ENCODE assay signal across 8 cellular contexts in the genomic region with DNA sequence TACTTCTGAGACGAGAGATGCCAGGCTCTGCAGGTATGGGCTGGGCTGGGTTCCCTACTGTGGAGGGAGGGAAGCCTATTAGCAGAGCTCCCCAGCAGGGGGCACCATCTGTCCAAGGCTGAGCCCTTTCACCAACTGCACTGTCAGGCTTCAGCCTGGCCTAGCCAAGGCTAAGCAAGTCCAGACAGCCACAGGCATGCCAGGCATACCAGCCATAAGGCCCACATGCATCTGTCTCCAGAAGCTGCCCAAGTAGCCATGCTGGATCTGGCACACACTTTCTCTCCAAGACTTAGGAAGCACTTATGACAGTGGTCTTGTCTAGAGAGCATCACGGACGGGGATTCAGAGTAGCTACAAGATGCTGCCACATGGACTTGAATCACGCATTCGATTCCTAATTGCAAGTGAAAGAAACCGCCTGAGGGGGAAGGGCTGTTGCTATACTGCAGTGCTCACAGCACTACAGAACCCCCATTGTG. TPM values are rescaled to one million over a fixed set of nuclear protein-coding genes. Genes with fewer than 3 reads are reported as not detected.
DNase-seq lines count a peak whose midpoint lies in the region; ATAC-seq, FAIRE-seq and TF ChIP-seq lines count a peak whose summit lies in the region.

No MANE protein-coding gene starts in this region.

- H3K4ac ChIP-seq in mesendoderm (ENCODE audit: low read depth, low read length), result no peak overlapping the region

- H3K23ac ChIP-seq in mesendoderm (ENCODE audit: low read length), result no peak overlapping the region

- no peaks in the 10 kb centered on the region for H3K27me3 ChIP-seq in mesendoderm (ENCODE audit: insufficient read depth, low read length, poor library complexity)

- no peak overlapping the region for H2BK15ac ChIP-seq in mesendoderm (replicated peaks; ENCODE audit: low read depth)

- WGBS in mesendoderm (ENCODE audit: extremely low coverage, insufficient coverage, low lambda C conversion rate), result no CpG with 5 or more reads among the region's 6 CpGs

- CTCF ChIA-PET in activated CD8-positive, alpha-beta T cell treated with anti-CD3 and anti-CD28 coated beads for 36 hours (lab: Charles Lee), result interaction anchor here (0.9 to 6.0 kb wide), 25 partner anchors 9 to 513 kb away, joined by 3 to 56 read pairs (median 5); a partner anchor contains a TSS

- peak overlapping the region; percentile 5 for H3K27ac Mint-ChIP-seq in activated CD8-positive, alpha-beta T cell treated with anti-CD3 and anti-CD28 coated beads for 36 hours
- H3K27ac Mint-ChIP-seq in effector memory CD8-positive, alpha-beta T cell, result peak overlapping the region; percentile 38 to 67

- H3K4me3 Mint-ChIP-seq in activated CD8-positive, alpha-beta T cell treated with anti-CD3 and anti-CD28 coated beads for 36 hours, result no peak overlapping the region
- no peak overlapping the region for H3K4me3 Mint-ChIP-seq in effector memory CD8-positive, alpha-beta T cell

- DNase-seq in ACHN, result peak; percentile 84
- peak; percentile 58 for DNase-seq in GM18507 (ENCODE audit: extremely low spot score, insufficient read length, low read depth)
- peak; percentile 64 for DNase-seq in NCI-H526 treated with DMSO at 0.1 percent for 48 hours (lab: John Stamatoyannopoulos, UW)
- DNase-seq in activated CD8-positive, alpha-beta T cell treated with anti-CD3 and anti-CD28 coated beads for 36 hours, result peak; percentile 86
- peak; percentile 79 to 82 (median 82) for DNase-seq in effector memory CD8-positive, alpha-beta T cell
- peak; percentile 89 for DNase-seq in mesendoderm
- DNase-seq in stimulated activated CD8-positive, alpha-beta memory T cell treated with anti-CD3 and anti-CD28 coated beads, Interleukin-4, amount 100 ng/mL, for 1 hour (ENCODE audit: low read depth in 2 of 2, low spot score in 1 of 2), result peak; percentile 40 to 61

- no peaks in the 10 kb centered on the region for H3K79me2 ChIP-seq in mesendoderm (ENCODE audit: control insufficient read depth, insufficient read depth, low read length)

- no peak overlapping the region for H4K5ac ChIP-seq in mesendoderm (ENCODE audit: low read length)

- H2AK5ac ChIP-seq in mesendoderm (ENCODE audit: low read length), result no peak overlapping the region

- intact Hi-C loops in activated CD8-positive, alpha-beta T cell treated with anti-CD3 and anti-CD28 coated beads for 36 hours (cut with micrococcal nuclease), result no loop called here

- in situ Hi-C loops in ACHN (cut with HindIII; ENCODE audit: low pct_ligation_motif_present, low pct_unique_long_range_greater_than_20kb, low sequenced_read_pairs), result no loop called here

- no peaks in the 10 kb centered on the region for H3K4me1 ChIP-seq in mesendoderm (ENCODE audit: control insufficient read depth, low read depth, low read length)

- POLR2A ChIA-PET in activated CD8-positive, alpha-beta T cell treated with anti-CD3 and anti-CD28 coated beads for 36 hours (lab: Charles Lee), result no interaction called here

- H3K18ac ChIP-seq in mesendoderm (ENCODE audit: low read length), result no peak overlapping the region

- peak; percentile 80 for FAIRE-seq in GM18507 (lab: Jason Lieb, UNC)

- TF ChIP-seq CTCF in activated CD8-positive, alpha-beta T cell treated with anti-CD3 and anti-CD28 coated beads for 36 hours (IDR thresholded peaks at IDR 0.05), result peak; percentile 70

- H3K4me2 ChIP-seq in mesendoderm (ENCODE audit: low read length), result no peak overlapping the region

- peaks cover 24% of the 10 kb centered on the region for H3K36me3 ChIP-seq in mesendoderm (ENCODE audit: control insufficient read depth, insufficient read depth, low read length)

- H3K4me3 ChIP-seq in mesendoderm (ENCODE audit: low read length), result no peak overlapping the region

- ATAC-seq in HG03175 (IDR thresholded peaks at IDR 0.05; ENCODE audit: unreplicated experiment), result peak; percentile 81
- peak; percentile 99 for ATAC-seq in activated CD8-positive, alpha-beta T cell treated with anti-CD3 and anti-CD28 coated beads for 36 hours
- ATAC-seq in effector memory CD8-positive, alpha-beta T cell (replicated peaks), result peak; percentile 100

- peaks cover 11% of the 10 kb centered on the region for H3K4me1 Mint-ChIP-seq in activated CD8-positive, alpha-beta T cell treated with anti-CD3 and anti-CD28 coated beads for 36 hours (ENCODE audit: low read depth)
- H3K4me1 Mint-ChIP-seq in effector memory CD8-positive, alpha-beta T cell (ENCODE audit: low read depth in 2 of 2), result peaks cover 7 to 10% of the 10 kb centered on the region in 2 donors

- H3K79me1 ChIP-seq in mesendoderm (ENCODE audit: low read length), result peaks cover 3% of the 10 kb centered on the region

- H3K56ac ChIP-seq in mesendoderm (ENCODE audit: low read length), result no peak overlapping the region

- H3K9ac ChIP-seq in mesendoderm (ENCODE audit: low read length), result no peak overlapping the region

- no peaks in the 10 kb centered on the region for H3K27me3 Mint-ChIP-seq in activated CD8-positive, alpha-beta T cell treated with anti-CD3 and anti-CD28 coated beads for 36 hours
- H3K27me3 Mint-ChIP-seq in effector memory CD8-positive, alpha-beta T cell, result no peaks in the 10 kb centered on the region

- H3K9me3 Mint-ChIP-seq in activated CD8-positive, alpha-beta T cell treated with anti-CD3 and anti-CD28 coated beads for 36 hours, result no peaks in the 10 kb centered on the region
- H3K9me3 Mint-ChIP-seq in effector memory CD8-positive, alpha-beta T cell, result no peaks in the 10 kb centered on the region

- peaks cover 47% of the 10 kb centered on the region for H3K36me3 Mint-ChIP-seq in activated CD8-positive, alpha-beta T cell treated with anti-CD3 and anti-CD28 coated beads for 36 hours (ENCODE audit: low read depth)
- peaks cover 44% of the 10 kb centered on the region for H3K36me3 Mint-ChIP-seq in effector memory CD8-positive, alpha-beta T cell (ENCODE audit: insufficient read depth)

- no peak overlapping the region for H2BK120ac ChIP-seq in mesendoderm (ENCODE audit: low read depth, low read length)

- H4K8ac ChIP-seq in mesendoderm (ENCODE audit: low read depth, low read length), result no peak overlapping the region

- no peak overlapping the region for H2BK5ac ChIP-seq in mesendoderm (ENCODE audit: low read length)

- no peak overlapping the region for H3K27ac ChIP-seq in mesendoderm (ENCODE audit: low read depth, low read length)

RNA-seq across cellular contexts. Expression of a gene that starts 28.3 kb away (rescaled TPM):
- 10 to 100 TPM; 99.0 to 99.5 TPM for total RNA-seq in activated CD8-positive, alpha-beta T cell treated with anti-CD3 and anti-CD28 coated beads for 36 hours
- 80.0 TPM for polyA plus RNA-seq in mesendoderm (2013, experiment 1 of 2)
- 79.2 TPM for polyA plus RNA-seq in mesendoderm (2013, experiment 2 of 2)

RNA-seq across cellular contexts. Expression of a gene that starts 43.0 kb away (rescaled TPM):
- 100 to 1,000 TPM; 107 to 116 TPM for total RNA-seq in activated CD8-positive, alpha-beta T cell treated with anti-CD3 and anti-CD28 coated beads for 36 hours
- 140 TPM for polyA plus RNA-seq in mesendoderm (2013, experiment 1 of 2)
- 137 TPM for polyA plus RNA-seq in mesendoderm (2013, experiment 2 of 2)

RNA-seq across cellular contexts. Expression of a gene that starts 58.0 kb away (rescaled TPM):
- total RNA-seq in activated CD8-positive, alpha-beta T cell treated with anti-CD3 and anti-CD28 coated beads for 36 hours, result 10 to 100 TPM; 19.2 to 19.6 TPM
- polyA plus RNA-seq in mesendoderm (2013, experiment 1 of 2), result 8.1 TPM
- 8.9 TPM for polyA plus RNA-seq in mesendoderm (2013, experiment 2 of 2)
